Comparison of ENCODE assay signal across 16 cellular contexts in genomic region chr10:33204049-33204448, GRCh38.
"Had no signal": no experiment of that assay in that cellular context is flagged by ENCODE, and none has a peak within 500 bp of the region (broad histone marks: within the 10 kb centered on the region; RNA-seq: fewer than 3 reads in every experiment).

No MANE protein-coding gene starts in this region.

- H3K27ac Mint-ChIP-seq: activated T-helper 1 cell treated with anti-CD3 and anti-CD28 coated beads, Interleukin-12 subunit alpha, Interleukin-12 subunit beta, Interleukin-2, Interleukin-4 antibody, amounts not matched to agents 30 ng/mL and 10 ng/mL and 1 ng/mL, durations not matched to agents 14 hours and 24 hours and 36 hours; immature natural killer cell; stimulated activated effector memory CD8-positive, alpha-beta T cell treated with anti-CD3 and anti-CD28 coated beads, Interleukin-12 subunit alpha, Interleukin-12 subunit beta, amount 100 ng/mL, for 72 hours had no signal

- H3K9me3 ChIP-seq: ascending aorta, ovary, thoracic aorta had no signal

- DNase-seq: activated CD4-positive, alpha-beta T cell treated with anti-CD3 and anti-CD28 coated beads, Interleukin-2, amount 50 U/mL, for 1 hour; activated naive CD4-positive, alpha-beta T cell; dorsolateral prefrontal cortex; foreskin keratinocyte; immature natural killer cell; left colon; stimulated activated CD4-positive, alpha-beta T cell treated with anti-CD3 and anti-CD28 coated beads, Interleukin-12 subunit alpha, Interleukin-12 subunit beta, amount 100 ng/mL, for 4 hours; stimulated activated CD4-positive, alpha-beta T cell treated with anti-CD3 and anti-CD28 coated beads, Interleukin-2, amount 100 ng/mL, for 24 hours; T-helper 9 cell had no signal

- H3K27ac ChIP-seq: ascending aorta, dorsolateral prefrontal cortex, foreskin keratinocyte, ovary, SK-N-MC, thoracic aorta had no signal

- H3K4me3 ChIP-seq: ascending aorta, dorsolateral prefrontal cortex, ovary, SK-N-MC, thoracic aorta had no signal

- H3K4me1 ChIP-seq: ascending aorta, foreskin keratinocyte had no signal

- H3K4me1 Mint-ChIP-seq: immature natural killer cell; stimulated activated effector memory CD8-positive, alpha-beta T cell treated with anti-CD3 and anti-CD28 coated beads, Interleukin-12 subunit alpha, Interleukin-12 subunit beta, amount 100 ng/mL, for 72 hours had no signal

- H3K9me3 Mint-ChIP-seq: activated T-helper 1 cell treated with anti-CD3 and anti-CD28 coated beads, Interleukin-12 subunit alpha, Interleukin-12 subunit beta, Interleukin-2, Interleukin-4 antibody, amounts not matched to agents 30 ng/mL and 10 ng/mL and 1 ng/mL, durations not matched to agents 14 hours and 24 hours and 36 hours; immature natural killer cell; stimulated activated effector memory CD8-positive, alpha-beta T cell treated with anti-CD3 and anti-CD28 coated beads, Interleukin-12 subunit alpha, Interleukin-12 subunit beta, amount 100 ng/mL, for 72 hours had no signal

- H3K4me3 Mint-ChIP-seq: activated T-helper 1 cell treated with anti-CD3 and anti-CD28 coated beads, Interleukin-12 subunit alpha, Interleukin-12 subunit beta, Interleukin-2, Interleukin-4 antibody, amounts not matched to agents 30 ng/mL and 10 ng/mL and 1 ng/mL, durations not matched to agents 14 hours and 24 hours and 36 hours; immature natural killer cell; neural crest cell; stimulated activated effector memory CD8-positive, alpha-beta T cell treated with anti-CD3 and anti-CD28 coated beads, Interleukin-12 subunit alpha, Interleukin-12 subunit beta, amount 100 ng/mL, for 72 hours had no signal

- H3K36me3 Mint-ChIP-seq: immature natural killer cell; stimulated activated effector memory CD8-positive, alpha-beta T cell treated with anti-CD3 and anti-CD28 coated beads, Interleukin-12 subunit alpha, Interleukin-12 subunit beta, amount 100 ng/mL, for 72 hours had no signal

- H3K36me3 ChIP-seq: ovary had no signal

- ATAC-seq: foreskin keratinocyte; left colon; stimulated activated effector memory CD8-positive, alpha-beta T cell treated with anti-CD3 and anti-CD28 coated beads, Interleukin-12 subunit alpha, Interleukin-12 subunit beta, amount 100 ng/mL, for 72 hours had no signal

- H3K27me3 ChIP-seq: ascending aorta, foreskin keratinocyte, ovary had no signal
